19 cellular contexts compared by ENCODE assay signal in the genomic region with DNA sequence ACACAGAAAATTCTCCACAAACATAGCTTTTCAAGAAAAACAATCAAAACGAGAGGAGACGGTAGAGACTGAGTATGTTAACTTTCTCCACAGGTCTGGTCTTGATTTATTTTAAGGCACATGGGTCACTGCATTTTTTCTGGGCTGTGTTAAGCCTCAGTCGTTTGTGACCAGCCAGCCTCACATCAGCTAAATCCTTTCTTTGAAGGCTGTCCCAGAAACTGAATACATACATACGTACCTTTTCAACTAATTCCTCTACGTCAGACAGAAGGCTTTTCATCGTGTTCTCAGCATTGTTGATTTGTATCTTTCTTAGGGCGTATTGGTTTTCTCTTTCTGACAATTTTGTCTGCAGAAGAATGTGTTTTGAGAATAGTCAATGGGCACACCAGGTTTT.
DNase-seq lines count a peak whose midpoint lies in the region; ATAC-seq and TF ChIP-seq lines count a peak whose summit lies in the region.
"Had no signal": no experiment of that assay in that cellular context is flagged by ENCODE, and none has a peak within 500 bp of the region (broad histone marks: within the 10 kb centered on the region; RNA-seq: fewer than 3 reads in every experiment).

No MANE protein-coding gene starts in this region.

- peak overlapping the region; percentile 72 for H3K27ac ChIP-seq in SJCRH30
- peak overlapping the region; percentile 46 for H3K27ac ChIP-seq in rectal smooth muscle tissue (ENCODE audit: low read depth, low read length)
- peak overlapping the region in 3 of 4 donors; percentile 5 to 15 (median 8) for H3K27ac ChIP-seq in transverse colon
- H3K27ac ChIP-seq: A549, PC-9, SJSA1 had no signal

- ATAC-seq in activated CD8-positive, alpha-beta T cell treated with anti-CD3 and anti-CD28 coated beads, Interleukin-2, amount 10 ng/mL, durations not matched to agents 7 days and 5 days, result no peak
- ATAC-seq in HG03378 (IDR thresholded peaks at IDR 0.05; ENCODE audit: unreplicated experiment) (no peak), HG03432 (IDR thresholded peaks at IDR 0.05; ENCODE audit: unreplicated experiment) (no peak)
- ATAC-seq: A549 had no signal

- no peaks in the 10 kb centered on the region for H3K9me3 Mint-ChIP-seq in activated CD8-positive, alpha-beta T cell treated with anti-CD3 and anti-CD28 coated beads, Interleukin-2, amount 10 ng/mL, durations not matched to agents 7 days and 5 days (ENCODE audit: insufficient read depth)
- H3K9me3 Mint-ChIP-seq: CD4-positive, alpha-beta T cell had no signal

- H3K4me1 Mint-ChIP-seq in activated CD8-positive, alpha-beta T cell treated with anti-CD3 and anti-CD28 coated beads, Interleukin-2, amount 10 ng/mL, durations not matched to agents 7 days and 5 days (ENCODE audit: low read depth), result peaks cover 5% of the 10 kb centered on the region

- no peaks in the 10 kb centered on the region for H3K36me3 Mint-ChIP-seq in activated CD8-positive, alpha-beta T cell treated with anti-CD3 and anti-CD28 coated beads, Interleukin-2, amount 10 ng/mL, durations not matched to agents 7 days and 5 days (ENCODE audit: low read depth)

- DNase-seq in SJCRH30 (peak; percentile 26 to 64), left kidney (ENCODE audit: low read depth, low spot score) (peak; percentile 85), transverse colon (no peak)
- no peak for DNase-seq in activated CD8-positive, alpha-beta T cell treated with anti-CD3 and anti-CD28 coated beads, Interleukin-2, amount 10 ng/mL, durations not matched to agents 7 days and 5 days
- DNase-seq: Caco-2; CD4-positive, alpha-beta T cell; DMS153; MM.1S; NCI-H1092; NCI-H1436 treated with DMSO at 0.1 percent for 48 hours; NCI-H2029; NCI-H345; NCI-H524 treated with DMSO at 0.1 percent for 48 hours; PC-9 had no signal

- peaks cover 61% of the 10 kb centered on the region for H3K4me1 ChIP-seq in SJCRH30
- peaks cover 11% of the 10 kb centered on the region for H3K4me1 ChIP-seq in rectal smooth muscle tissue (ENCODE audit: control insufficient read depth, insufficient read depth, low read length)
- H3K4me1 ChIP-seq in transverse colon, result peaks cover 0 to 7% (median 0%) of the 10 kb centered on the region in 4 donors
- H3K4me1 ChIP-seq: A549, Caco-2 had no signal

- H3K27ac Mint-ChIP-seq in activated CD8-positive, alpha-beta T cell treated with anti-CD3 and anti-CD28 coated beads, Interleukin-2, amount 10 ng/mL, durations not matched to agents 7 days and 5 days, result no peak overlapping the region
- H3K27ac Mint-ChIP-seq: CD4-positive, alpha-beta T cell had no signal

- H3K9ac ChIP-seq in rectal smooth muscle tissue (ENCODE audit: low read length), result no peak overlapping the region

- H3K27me3 ChIP-seq in SJCRH30 (no peaks in the 10 kb centered on the region), rectal smooth muscle tissue (ENCODE audit: control insufficient read depth, insufficient read depth, low read length) (no peaks in the 10 kb centered on the region), transverse colon (no peaks in the 10 kb centered on the region)
- H3K27me3 ChIP-seq: SJSA1 had no signal

- TF ChIP-seq CTCF in transverse colon (IDR thresholded peaks at IDR 0.05), result no peak

- H3K9me3 ChIP-seq in SJCRH30 (replicated peaks) (no peaks in the 10 kb centered on the region), transverse colon (no peaks in the 10 kb centered on the region)
- H3K9me3 ChIP-seq: A549, Caco-2, SJSA1 had no signal

- H3K4me3 ChIP-seq in SJCRH30, result no peak overlapping the region
- H3K4me3 ChIP-seq in rectal smooth muscle tissue (ENCODE audit: low read length), result no peak overlapping the region
- H3K4me3 ChIP-seq in transverse colon, result no peak overlapping the region
- H3K4me3 ChIP-seq: A549, PC-9, SJSA1 had no signal

- in situ Hi-C loops in transverse colon (cut with MboI; ENCODE audit: low pct_ligation_motif_present in 1 of 4, low pct_unique_long_range_greater_than_20kb in 1 of 4, low sequenced_read_pairs in 3 of 4), result loop anchor here in 2 of 4 donors (25.0 kb wide), 1 partner anchor 1727 kb away; no protein-coding TSS in a partner anchor

- 71 to 85% methylated on average over 5 to 7 of the region's 7 CpGs for WGBS in transverse colon (ENCODE audit: low coverage in 1 of 2), 2 donors

- intact Hi-C loops in transverse colon (cut with DNase I; ENCODE audit: low total_unique reads), result no loop called here

- TF ChIP-seq EP300 in transverse colon (IDR thresholded peaks at IDR 0.05; ENCODE audit: low read depth), result no peak

- H3K4me3 Mint-ChIP-seq in activated CD8-positive, alpha-beta T cell treated with anti-CD3 and anti-CD28 coated beads, Interleukin-2, amount 10 ng/mL, durations not matched to agents 7 days and 5 days, result no peak overlapping the region
- H3K4me3 Mint-ChIP-seq: CD4-positive, alpha-beta T cell had no signal

- POLR2A ChIA-PET in activated CD8-positive, alpha-beta T cell treated with anti-CD3 and anti-CD28 coated beads, Interleukin-2, amount 10 ng/mL, durations not matched to agents 7 days and 5 days (lab: Charles Lee), result no interaction called here

- peaks cover 53% of the 10 kb centered on the region for H3K27me3 Mint-ChIP-seq in activated CD8-positive, alpha-beta T cell treated with anti-CD3 and anti-CD28 coated beads, Interleukin-2, amount 10 ng/mL, durations not matched to agents 7 days and 5 days (ENCODE audit: low read depth)

- TF ChIP-seq POLR2A in transverse colon (IDR thresholded peaks at IDR 0.05), result no peak

- CTCF ChIA-PET in activated CD8-positive, alpha-beta T cell treated with anti-CD3 and anti-CD28 coated beads, Interleukin-2, amount 10 ng/mL, durations not matched to agents 7 days and 5 days (lab: Charles Lee), result no interaction called here

- no peaks in the 10 kb centered on the region for H3K36me3 ChIP-seq in SJCRH30
- peaks cover 9% of the 10 kb centered on the region for H3K36me3 ChIP-seq in rectal smooth muscle tissue (ENCODE audit: control insufficient read depth, insufficient read depth, low read length)
- H3K36me3 ChIP-seq in transverse colon, result no peaks in the 10 kb centered on the region
- H3K36me3 ChIP-seq: SJSA1 had no signal

Comparison
In these comparisons a context has a peak if more than half of its experiments do, and no peak if none do; other contexts are left out.
1. DNase-seq: peak in SJCRH30 (2 of 2) and left kidney (single experiment); none in transverse colon (single experiment) and activated CD8-positive, alpha-beta T cell treated with anti-CD3 and anti-CD28 coated beads, Interleukin-2, amount 10 ng/mL, durations not matched to agents 7 days and 5 days (single experiment).
2. H3K27ac ChIP-seq: peak in every context shown above with its lines; median percentile 72 in SJCRH30; 46 in rectal smooth muscle tissue; 8 in transverse colon.